In genomic region chr2:219205981-219206441, GRCh38 we compare ENCODE assay signal across 8 cellular contexts. TPM values are rescaled to one million over a fixed set of nuclear protein-coding genes. Genes with fewer than 3 reads are reported as not detected.
DNase-seq lines count a peak whose midpoint lies in the region; ATAC-seq and TF ChIP-seq lines count a peak whose summit lies in the region.

No MANE protein-coding gene starts in this region.

- CTCF ChIA-PET in AG04450 (lab: Charles Lee): interaction anchor here (0.6 to 1.9 kb wide), 7 partner anchors 30 to 308 kb away, joined by 3 to 5 read pairs (median 3); partner anchors contain the start of gene CNPPD1
- CTCF ChIA-PET in RWPE1 (lab: Yijun Ruan, JAX): interaction anchor here (0.6 to 1.7 kb wide), 2 partner anchors 58 to 89 kb away, joined by 3 to 7 read pairs; no protein-coding TSS in a partner anchor

- POLR2A ChIA-PET in AG04450 (lab: Yijun Ruan, JAX) (interaction anchor here (1.0 to 3.6 kb wide), 7 partner anchors 12 to 43 kb away, joined by 3 to 37 read pairs (median 4); partner anchors contain the start of genes ABCB6, CNPPD1, GLB1L and STK16), RWPE1 (lab: Yijun Ruan, JAX; ENCODE audit: low non-redundant PET) (interaction anchor here (0.6 to 1.7 kb wide), 5 partner anchors 11 to 103 kb away, joined by 3 to 6 read pairs (median 4); partner anchors contain the start of gene ABCB6)

- H3K4me3 ChIP-seq in AG04450 (ENCODE audit: low read depth, low read length) (peak overlapping the region; percentile 80), fibroblast of mammary gland (ENCODE audit: control insufficient read depth, low read depth, low read length) (peak overlapping the region; percentile 65), skeletal muscle cell (ENCODE audit: low read depth, low read length) (peak overlapping the region; percentile 64)

- no peak for DNase-seq in AG04450 (ENCODE audit: low read depth, low spot score)
- no peak for DNase-seq in RWPE1 (ENCODE audit: low spot score)
- DNase-seq in fibroblast of mammary gland (ENCODE audit: low read depth): no peak
- DNase-seq in skeletal muscle cell (ENCODE audit: low read depth): no peak
- DNase-seq in superior temporal gyrus (ENCODE audit: extremely low spot score): no peak
- no peak for DNase-seq in activated CD8-positive, alpha-beta memory T cell treated with anti-CD3 and anti-CD28 coated beads, Interleukin-2, amount 50 U/mL, for 48 hours

- H3K27me3 ChIP-seq in AG04450 (ENCODE audit: control insufficient read depth, insufficient read depth, low read length): no peaks in the 10 kb centered on the region

- ATAC-seq in GM19455 (IDR thresholded peaks at IDR 0.05; ENCODE audit: unreplicated experiment): peak; percentile 47
- ATAC-seq in HG03196 (IDR thresholded peaks at IDR 0.05; ENCODE audit: unreplicated experiment): no peak

- peak overlapping the region; percentile 52 for H3K27ac ChIP-seq in AG04450 (ENCODE audit: low read depth, low read length)
- peak overlapping the region; percentile 93 for H3K27ac ChIP-seq in RWPE1

- H3K9me3 ChIP-seq in AG04450 (ENCODE audit: control insufficient read depth, insufficient read depth, low read length): peaks cover 3% of the 10 kb centered on the region

- no peak for TF ChIP-seq CTCF in AG04450 (IDR thresholded peaks at IDR 0.05; ENCODE audit: low read depth, low read length)
- TF ChIP-seq CTCF in RWPE1 (conservative IDR thresholded peaks at IDR 0.05; ENCODE audit: low read depth): no peak
- TF ChIP-seq CTCF in fibroblast of mammary gland (conservative IDR thresholded peaks at IDR 0.05; ENCODE audit: control insufficient read depth, insufficient read depth, low read depth, low read length): no peak

RNA-seq across cellular contexts. Expression of gene ZFAND2B, which starts 0.6 kb away (rescaled TPM):
- polyA plus RNA-seq in AG04450 (2011; rRNA removed): 24.5 and 29.6 TPM in 2 replicates
- 18.3 and 33.2 TPM in 2 replicates for polyA minus RNA-seq in AG04450 (2011; rRNA and poly(A)+ RNA removed)

RNA-seq across cellular contexts. Expression of gene ABCB6, which starts 12.7 kb away (rescaled TPM):
- polyA plus RNA-seq in AG04450 (2011; rRNA removed): 20.9 and 22.2 TPM in 2 replicates
- polyA minus RNA-seq in AG04450 (2011; rRNA and poly(A)+ RNA removed): 32.4 and 33.0 TPM in 2 replicates

RNA-seq across cellular contexts. Expression of gene ATG9A, which starts 23.4 kb away (rescaled TPM):
- polyA plus RNA-seq in AG04450 (2011; rRNA removed): 81.0 and 84.3 TPM in 2 replicates
- polyA minus RNA-seq in AG04450 (2011; rRNA and poly(A)+ RNA removed): 116 and 126 TPM in 2 replicates

RNA-seq across cellular contexts. Expression of gene ANKZF1, which starts 23.6 kb away (rescaled TPM):
- polyA plus RNA-seq in AG04450 (2011; rRNA removed): 20.3 and 22.0 TPM in 2 replicates
- 18.2 and 21.1 TPM in 2 replicates for polyA minus RNA-seq in AG04450 (2011; rRNA and poly(A)+ RNA removed)

RNA-seq across cellular contexts. Expression of gene RETREG2, which starts 27.9 kb away (rescaled TPM):
- 71.7 and 78.7 TPM in 2 replicates for polyA plus RNA-seq in AG04450 (2011; rRNA removed)
- polyA minus RNA-seq in AG04450 (2011; rRNA and poly(A)+ RNA removed): 97.0 and 122 TPM in 2 replicates
